13 cellular contexts compared by ENCODE assay signal in genomic region chr3:33132019-33132360, GRCh38. TPM values are rescaled to one million over a fixed set of nuclear protein-coding genes. Genes with fewer than 3 reads are reported as not detected.
DNase-seq lines count a peak whose midpoint lies in the region; ATAC-seq and TF ChIP-seq lines count a peak whose summit lies in the region.
"Had no signal": no experiment of that assay in that cellular context is flagged by ENCODE, and none has a peak within 500 bp of the region (broad histone marks: within the 10 kb centered on the region; RNA-seq: fewer than 3 reads in every experiment).

No MANE protein-coding gene starts in this region.

- no peak overlapping the region for H3K4me3 ChIP-seq in upper lobe of right lung
- H3K4me3 ChIP-seq in dorsolateral prefrontal cortex = no peak overlapping the region
- H3K4me3 ChIP-seq: BLaER1 treated with 17β-estradiol and CSF1 and Interleukin-3, amounts not matched to agents 10 nM and 100 nM; neural progenitor cell had no signal

- peaks cover 92% of the 10 kb centered on the region for H3K36me3 ChIP-seq in upper lobe of right lung
- H3K36me3 ChIP-seq: neural progenitor cell had no signal

- POLR2A ChIA-PET in activated CD8-positive, alpha-beta T cell treated with anti-CD3 and anti-CD28 coated beads for 36 hours (lab: Charles Lee) = interaction anchor here (0.5 kb wide), 1 partner anchor 600 kb away, joined by 3 read pairs; no protein-coding TSS in a partner anchor

- H3K4me1 Mint-ChIP-seq in activated CD8-positive, alpha-beta T cell treated with anti-CD3 and anti-CD28 coated beads for 36 hours (ENCODE audit: low read depth) = no peaks in the 10 kb centered on the region
- H3K4me1 Mint-ChIP-seq: neural progenitor cell had no signal

- H3K27ac ChIP-seq in upper lobe of right lung = no peak overlapping the region
- H3K27ac ChIP-seq in dorsolateral prefrontal cortex = peak overlapping the region in 11 of 59 donors; percentile 2 to 72 (median 26)
- H3K27ac ChIP-seq: BLaER1 treated with 17β-estradiol and CSF1 and Interleukin-3, amounts not matched to agents 10 nM and 100 nM; neural progenitor cell had no signal

- H3K36me3 Mint-ChIP-seq in activated CD8-positive, alpha-beta T cell treated with anti-CD3 and anti-CD28 coated beads for 36 hours (ENCODE audit: low read depth) = peaks cover 18% of the 10 kb centered on the region

- DNase-seq in activated CD8-positive, alpha-beta T cell treated with anti-CD3 and anti-CD28 coated beads for 36 hours = no peak
- no peak for DNase-seq in upper lobe of right lung
- no peak for DNase-seq in SK-N-DZ (ENCODE audit: low spot score)
- DNase-seq in dorsolateral prefrontal cortex = no peak
- DNase-seq in KG1 (lab: John Stamatoyannopoulos, UW) = no peak
- DNase-seq: activated CD4-positive, alpha-beta T cell treated with anti-CD3 and anti-CD28 coated beads for 1 hour; effector CD8-positive, alpha-beta T cell had no signal

- no peak for TF ChIP-seq CTCF in activated CD8-positive, alpha-beta T cell treated with anti-CD3 and anti-CD28 coated beads for 36 hours (IDR thresholded peaks at IDR 0.05)
- no peak for TF ChIP-seq CTCF in upper lobe of right lung (IDR thresholded peaks at IDR 0.05)
- TF ChIP-seq CTCF in dorsolateral prefrontal cortex (IDR thresholded peaks at IDR 0.05 in 54 of 56, conservative IDR thresholded peaks at IDR 0.05 in 2 of 56; ENCODE audit: low read depth in 1 of 56, partially characterized antibody in 56 of 56) = no peak

- no peak overlapping the region for H3K27ac Mint-ChIP-seq in activated CD8-positive, alpha-beta T cell treated with anti-CD3 and anti-CD28 coated beads for 36 hours
- H3K27ac Mint-ChIP-seq: activated naive CD8-positive, alpha-beta T cell; IgD-negative memory B cell had no signal

- CTCF ChIA-PET in activated CD8-positive, alpha-beta T cell treated with anti-CD3 and anti-CD28 coated beads for 36 hours (lab: Charles Lee) = interaction anchor here (0.6 to 4.0 kb wide), 50 partner anchors 10 to 661 kb away, joined by 3 to 78 read pairs (median 4); partner anchors contain the start of genes CRTAP and SUSD5

- no peaks in the 10 kb centered on the region for H3K4me1 ChIP-seq in upper lobe of right lung

- ATAC-seq in GM19351 (IDR thresholded peaks at IDR 0.05; ENCODE audit: unreplicated experiment) (peak; percentile 2), HG02973 (IDR thresholded peaks at IDR 0.05; ENCODE audit: unreplicated experiment) (peak; percentile 19), upper lobe of right lung (peak; percentile 14)
- peak; percentile 17 for ATAC-seq in activated CD8-positive, alpha-beta T cell treated with anti-CD3 and anti-CD28 coated beads for 36 hours

- H3K27me3 ChIP-seq in upper lobe of right lung (no peaks in the 10 kb centered on the region), dorsolateral prefrontal cortex (no peaks in the 10 kb centered on the region)
- H3K27me3 ChIP-seq: BLaER1 treated with 17β-estradiol and CSF1 and Interleukin-3, amounts not matched to agents 10 nM and 100 nM; neural progenitor cell had no signal

- intact Hi-C loops in activated CD8-positive, alpha-beta T cell treated with anti-CD3 and anti-CD28 coated beads for 36 hours (cut with micrococcal nuclease) = loop anchor here (5.0 kb wide), 1 partner anchor 240 kb away; no protein-coding TSS in a partner anchor
- intact Hi-C loops in upper lobe of right lung (cut with DNase I) (loop anchor here (5.0 kb wide), 1 partner anchor 240 kb away; no protein-coding TSS in a partner anchor), dorsolateral prefrontal cortex (cut with DNase I) (loop anchor here (5.0 kb wide), 2 partner anchors 90 to 240 kb away; no protein-coding TSS in a partner anchor)

- no peaks in the 10 kb centered on the region for H3K9me3 ChIP-seq in upper lobe of right lung
- H3K9me3 ChIP-seq: BLaER1 treated with 17β-estradiol and CSF1 and Interleukin-3, amounts not matched to agents 10 nM and 100 nM had no signal

- no peaks in the 10 kb centered on the region for H3K9me3 Mint-ChIP-seq in activated CD8-positive, alpha-beta T cell treated with anti-CD3 and anti-CD28 coated beads for 36 hours
- H3K9me3 Mint-ChIP-seq: IgD-negative memory B cell, neural progenitor cell had no signal

- H3K27me3 Mint-ChIP-seq in activated CD8-positive, alpha-beta T cell treated with anti-CD3 and anti-CD28 coated beads for 36 hours = no peaks in the 10 kb centered on the region
- H3K27me3 Mint-ChIP-seq: activated naive CD8-positive, alpha-beta T cell; IgD-negative memory B cell had no signal

- no peak overlapping the region for H3K4me3 Mint-ChIP-seq in activated CD8-positive, alpha-beta T cell treated with anti-CD3 and anti-CD28 coated beads for 36 hours
- H3K4me3 Mint-ChIP-seq: activated naive CD8-positive, alpha-beta T cell; IgD-negative memory B cell; neural progenitor cell had no signal

RNA-seq across cellular contexts. Expression of gene CRTAP, which starts 18.2 kb away (rescaled TPM):
- total RNA-seq in activated CD8-positive, alpha-beta T cell treated with anti-CD3 and anti-CD28 coated beads for 36 hours = 10 to 100 TPM; 32.7 to 35.7 TPM
- total RNA-seq in upper lobe of right lung (221 TPM), dorsolateral prefrontal cortex (100 to 1,000 TPM in 8 of 120 experiments, 10 to 100 TPM in 112; 49.8 to 139 (median 75.7) TPM)
- polyA plus RNA-seq in SK-N-DZ (2014; cell fraction: cytosol; rRNA removed) = 159 and 167 TPM in 2 replicates
- 53.6 and 60.6 TPM in 2 replicates for polyA plus RNA-seq in SK-N-DZ (2014; cell fraction: nucleus; rRNA removed)

RNA-seq across cellular contexts. Expression of gene GLB1, which starts 35.0 kb away (rescaled TPM):
- total RNA-seq in activated CD8-positive, alpha-beta T cell treated with anti-CD3 and anti-CD28 coated beads for 36 hours = 10 to 100 TPM; 55.4 to 57.5 TPM
- total RNA-seq in upper lobe of right lung (82.5 TPM), dorsolateral prefrontal cortex (10 to 100 TPM; 26.4 to 84.6 (median 51.8) TPM)
- polyA plus RNA-seq in SK-N-DZ (2014; cell fraction: cytosol; rRNA removed) = 73.6 and 78.8 TPM in 2 replicates
- 32.1 and 37.3 TPM in 2 replicates for polyA plus RNA-seq in SK-N-DZ (2014; cell fraction: nucleus; rRNA removed)

RNA-seq across cellular contexts. Expression of gene TMPPE, which starts 35.0 kb away (rescaled TPM):
- 1 to 10 TPM; 6.5 to 6.6 TPM for total RNA-seq in activated CD8-positive, alpha-beta T cell treated with anti-CD3 and anti-CD28 coated beads for 36 hours
- total RNA-seq in upper lobe of right lung (15.2 TPM), dorsolateral prefrontal cortex (10 to 100 TPM in 116 of 120 experiments, 1 to 10 TPM in 4; 7.4 to 19.4 (median 13.6) TPM)
- 0.29 and 1.5 TPM in 2 replicates for polyA plus RNA-seq in SK-N-DZ (2014; cell fraction: cytosol; rRNA removed)
- 0.50 and 1.2 TPM in 2 replicates for polyA plus RNA-seq in SK-N-DZ (2014; cell fraction: nucleus; rRNA removed)
